Comparison of ENCODE assay signal across 13 cellular contexts in the genomic region with DNA sequence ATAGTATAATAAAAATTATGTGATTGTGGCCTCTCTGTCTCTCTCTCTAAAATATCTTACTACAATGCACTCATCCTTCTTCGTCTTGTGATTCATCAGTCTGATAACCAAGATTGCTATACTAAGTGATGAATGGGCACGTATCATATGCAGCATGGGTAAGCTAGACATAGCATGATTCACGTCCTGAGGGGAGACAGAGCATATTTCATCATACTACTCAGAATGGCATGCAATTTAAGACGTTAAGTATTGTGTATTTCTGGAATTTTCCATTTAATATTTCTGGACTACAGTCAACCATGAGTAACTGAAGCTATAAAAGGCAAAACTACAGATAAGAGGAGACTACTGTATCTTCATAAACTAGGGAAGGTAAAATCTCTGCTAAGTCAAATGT.
A peak's percentile ranks its signal among the peaks of the same experiment; 100 is the strongest.
DNase-seq lines count a peak whose midpoint lies in the region; ATAC-seq and TF ChIP-seq lines count a peak whose summit lies in the region.
"Had no signal": no experiment of that assay in that cellular context is flagged by ENCODE, and none has a peak within 500 bp of the region (broad histone marks: within the 10 kb centered on the region; RNA-seq: fewer than 3 reads in every experiment).

No MANE protein-coding gene starts in this region.

- H3K4me3 ChIP-seq in breast epithelium (no peak overlapping the region), foreskin fibroblast (ENCODE audit: low read depth in 1 of 2, low read length in 2 of 2) (no peak overlapping the region)
- H3K4me3 ChIP-seq: GM12878 had no signal

- POLR2A ChIA-PET in MCF 10A (lab: Yijun Ruan, JAX) = interaction anchor here (0.6 to 1.6 kb wide), 3 partner anchors 9 to 139 kb away, joined by 3 to 8 read pairs (median 6); no protein-coding TSS in a partner anchor

- H3K4me1 Mint-ChIP-seq in MCF 10A (ENCODE audit: insufficient read depth, unreplicated experiment) = peaks cover 29% of the 10 kb centered on the region

- H3K27ac ChIP-seq in breast epithelium = no peak overlapping the region

- TF ChIP-seq CTCF in MCF 10A (IDR thresholded peaks at IDR 0.05; ENCODE audit: unreplicated experiment) = no peak
- TF ChIP-seq CTCF in breast epithelium (IDR thresholded peaks at IDR 0.05) = no peak
- no peak for TF ChIP-seq CTCF in foreskin fibroblast (IDR thresholded peaks at IDR 0.05; ENCODE audit: low read depth, low read length)

- no peaks in the 10 kb centered on the region for H3K9me3 ChIP-seq in breast epithelium

- peak; percentile 95 for DNase-seq in MCF 10A (ENCODE audit: unreplicated experiment)
- DNase-seq in breast epithelium (ENCODE audit: low spot score in 2 of 2) = no peak
- peak; percentile 94 to 96 for DNase-seq in foreskin fibroblast
- DNase-seq in left colon = no peak
- no peak for DNase-seq in DMS53 treated with DMSO at 0.1 percent for 48 hours (lab: John Stamatoyannopoulos, UW; ENCODE audit: unreplicated experiment)
- no peak for DNase-seq in epidermal melanocyte (ENCODE audit: insufficient read length, low spot score)
- no peak for DNase-seq in activated CD4-positive, alpha-beta T cell treated with anti-CD3 and anti-CD28 coated beads, Interleukin-2, amount 50 U/mL, for 48 hours
- DNase-seq: CD4-positive, CD25-positive, alpha-beta regulatory T cell; NCI-H187 treated with DMSO at 0.1 percent for 48 hours; right cardiac atrium had no signal

- peak overlapping the region; percentile 47 for H3K4me3 Mint-ChIP-seq in MCF 10A (ENCODE audit: unreplicated experiment)
- H3K4me3 Mint-ChIP-seq: CD4-positive, CD25-positive, alpha-beta regulatory T cell had no signal

- H3K4me1 ChIP-seq in breast epithelium = no peaks in the 10 kb centered on the region

- no TSS peak for BruUV-seq in MCF 10A (replicated peaks; lab: Mats Ljungman, UMichigan)

- H3K27me3 Mint-ChIP-seq in MCF 10A (ENCODE audit: insufficient read depth, unreplicated experiment) = no peaks in the 10 kb centered on the region
- H3K27me3 Mint-ChIP-seq: CD4-positive, CD25-positive, alpha-beta regulatory T cell had no signal

- H3K27ac Mint-ChIP-seq in MCF 10A (ENCODE audit: low read depth, unreplicated experiment) = peak overlapping the region; percentile 80
- H3K27ac Mint-ChIP-seq: CD4-positive, CD25-positive, alpha-beta regulatory T cell had no signal

- H3K36me3 ChIP-seq in breast epithelium = no peaks in the 10 kb centered on the region

- no peaks in the 10 kb centered on the region for H3K27me3 ChIP-seq in breast epithelium

- H3K36me3 Mint-ChIP-seq in MCF 10A (ENCODE audit: insufficient read depth, unreplicated experiment) = peaks cover 5% of the 10 kb centered on the region

- intact Hi-C loops in MCF 10A (cut with micrococcal nuclease) = no loop called here
- intact Hi-C loops in breast epithelium (cut with DNase I; ENCODE audit: low total_unique reads) = no loop called here
- intact Hi-C loops in left colon (cut with DNase I, micrococcal nuclease) = no loop called here

- H3K9me3 Mint-ChIP-seq in MCF 10A (ENCODE audit: unreplicated experiment) = no peaks in the 10 kb centered on the region
- H3K9me3 Mint-ChIP-seq: CD4-positive, CD25-positive, alpha-beta regulatory T cell had no signal

- TF ChIP-seq POLR2A in breast epithelium (IDR thresholded peaks at IDR 0.05) = no peak

- CTCF ChIA-PET in MCF 10A (lab: Yijun Ruan, JAX) = interaction anchor here (0.7 kb wide), 1 partner anchor 17 kb away, joined by 3 read pairs; no protein-coding TSS in a partner anchor

- ATAC-seq in SK-N-SH treated with all-trans-retinoic acid at 6 μM for 48 hours = peak; percentile 92
- ATAC-seq in left colon = no peak
- ATAC-seq: GM12878, left lobe of liver had no signal

TF ChIP-seq in SK-N-SH treated with all-trans-retinoic acid at 6 μM for 48 hours, 23 proteins besides CTCF, POLR2A, EP300 and RAD21 (continues in another document):
- TF ChIP-seq ESRRG (CRISPR knock-in tag; IDR thresholded peaks at IDR 0.05) (0 out of 2 replicates have a peak, but pooled peaks have one; percentile 25), ZFP3 (CRISPR knock-in tag; IDR thresholded peaks at IDR 0.05) (no peak), PPARA (CRISPR knock-in tag; IDR thresholded peaks at IDR 0.05; ENCODE audit: borderline replicate concordance) (no peak), ZNF8 (CRISPR knock-in tag; IDR thresholded peaks at IDR 0.05) (no peak), OSR1 (CRISPR knock-in tag; IDR thresholded peaks at IDR 0.05) (no peak), ISL1 (CRISPR knock-in tag; IDR thresholded peaks at IDR 0.05) (peak; percentile 99), ZC3H10 (CRISPR knock-in tag; IDR thresholded peaks at IDR 0.05) (peak; percentile 65), ZFP30 (CRISPR knock-in tag; IDR thresholded peaks at IDR 0.05) (no peak), TOX (CRISPR knock-in tag; IDR thresholded peaks at IDR 0.05; ENCODE audit: borderline replicate concordance) (peak; percentile 64; the same call in 1 of the 2 replicates), GLIS3 (CRISPR knock-in tag; IDR thresholded peaks at IDR 0.05) (0 out of 2 replicates have a peak, but pooled peaks have one; percentile 67)
- TF ChIP-seq, protein P1, sequence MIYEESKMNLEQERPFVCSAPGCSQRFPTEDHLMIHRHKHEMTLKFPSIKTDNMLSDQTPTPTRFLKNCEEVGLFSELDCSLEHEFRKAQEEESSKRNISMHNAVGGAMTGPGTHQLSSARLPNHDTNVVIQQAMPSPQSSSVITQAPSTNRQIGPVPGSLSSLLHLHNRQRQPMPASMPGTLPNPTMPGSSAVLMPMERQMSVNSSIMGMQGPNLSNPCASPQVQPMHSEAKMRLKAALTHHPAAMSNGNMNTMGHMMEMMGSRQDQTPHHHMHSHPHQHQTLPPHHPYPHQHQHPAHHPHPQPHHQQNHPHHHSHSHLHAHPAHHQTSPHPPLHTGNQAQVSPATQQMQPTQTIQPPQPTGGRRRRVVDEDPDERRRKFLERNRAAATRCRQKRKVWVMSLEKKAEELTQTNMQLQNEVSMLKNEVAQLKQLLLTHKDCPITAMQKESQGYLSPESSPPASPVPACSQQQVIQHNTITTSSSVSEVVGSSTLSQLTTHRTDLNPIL (CRISPR knock-in tag; IDR thresholded peaks at IDR 0.05; ENCODE audit: low read depth) = peak; percentile 95
- TF ChIP-seq, protein P2, sequence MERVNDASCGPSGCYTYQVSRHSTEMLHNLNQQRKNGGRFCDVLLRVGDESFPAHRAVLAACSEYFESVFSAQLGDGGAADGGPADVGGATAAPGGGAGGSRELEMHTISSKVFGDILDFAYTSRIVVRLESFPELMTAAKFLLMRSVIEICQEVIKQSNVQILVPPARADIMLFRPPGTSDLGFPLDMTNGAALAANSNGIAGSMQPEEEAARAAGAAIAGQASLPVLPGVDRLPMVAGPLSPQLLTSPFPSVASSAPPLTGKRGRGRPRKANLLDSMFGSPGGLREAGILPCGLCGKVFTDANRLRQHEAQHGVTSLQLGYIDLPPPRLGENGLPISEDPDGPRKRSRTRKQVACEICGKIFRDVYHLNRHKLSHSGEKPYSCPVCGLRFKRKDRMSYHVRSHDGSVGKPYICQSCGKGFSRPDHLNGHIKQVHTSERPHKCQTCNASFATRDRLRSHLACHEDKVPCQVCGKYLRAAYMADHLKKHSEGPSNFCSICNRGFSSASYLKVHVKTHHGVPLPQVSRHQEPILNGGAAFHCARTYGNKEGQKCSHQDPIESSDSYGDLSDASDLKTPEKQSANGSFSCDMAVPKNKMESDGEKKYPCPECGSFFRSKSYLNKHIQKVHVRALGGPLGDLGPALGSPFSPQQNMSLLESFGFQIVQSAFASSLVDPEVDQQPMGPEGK (CRISPR knock-in tag; IDR thresholded peaks at IDR 0.05; ENCODE audit: borderline replicate concordance) = peak; percentile 84
- TF ChIP-seq, protein P3, sequence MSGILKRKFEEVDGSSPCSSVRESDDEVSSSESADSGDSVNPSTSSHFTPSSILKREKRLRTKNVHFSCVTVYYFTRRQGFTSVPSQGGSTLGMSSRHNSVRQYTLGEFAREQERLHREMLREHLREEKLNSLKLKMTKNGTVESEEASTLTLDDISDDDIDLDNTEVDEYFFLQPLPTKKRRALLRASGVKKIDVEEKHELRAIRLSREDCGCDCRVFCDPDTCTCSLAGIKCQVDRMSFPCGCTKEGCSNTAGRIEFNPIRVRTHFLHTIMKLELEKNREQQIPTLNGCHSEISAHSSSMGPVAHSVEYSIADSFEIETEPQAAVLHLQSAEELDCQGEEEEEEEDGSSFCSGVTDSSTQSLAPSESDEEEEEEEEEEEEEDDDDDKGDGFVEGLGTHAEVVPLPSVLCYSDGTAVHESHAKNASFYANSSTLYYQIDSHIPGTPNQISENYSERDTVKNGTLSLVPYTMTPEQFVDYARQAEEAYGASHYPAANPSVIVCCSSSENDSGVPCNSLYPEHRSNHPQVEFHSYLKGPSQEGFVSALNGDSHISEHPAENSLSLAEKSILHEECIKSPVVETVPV (CRISPR knock-in tag; IDR thresholded peaks at IDR 0.05) = no peak
- TF ChIP-seq, protein P4, sequence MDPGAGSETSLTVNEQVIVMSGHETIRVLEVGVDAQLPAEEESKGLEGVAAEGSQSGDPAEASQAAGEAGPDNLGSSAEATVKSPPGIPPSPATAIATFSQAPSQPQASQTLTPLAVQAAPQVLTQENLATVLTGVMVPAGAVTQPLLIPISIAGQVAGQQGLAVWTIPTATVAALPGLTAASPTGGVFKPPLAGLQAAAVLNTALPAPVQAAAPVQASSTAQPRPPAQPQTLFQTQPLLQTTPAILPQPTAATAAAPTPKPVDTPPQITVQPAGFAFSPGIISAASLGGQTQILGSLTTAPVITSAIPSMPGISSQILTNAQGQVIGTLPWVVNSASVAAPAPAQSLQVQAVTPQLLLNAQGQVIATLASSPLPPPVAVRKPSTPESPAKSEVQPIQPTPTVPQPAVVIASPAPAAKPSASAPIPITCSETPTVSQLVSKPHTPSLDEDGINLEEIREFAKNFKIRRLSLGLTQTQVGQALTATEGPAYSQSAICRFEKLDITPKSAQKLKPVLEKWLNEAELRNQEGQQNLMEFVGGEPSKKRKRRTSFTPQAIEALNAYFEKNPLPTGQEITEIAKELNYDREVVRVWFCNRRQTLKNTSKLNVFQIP (CRISPR knock-in tag; IDR thresholded peaks at IDR 0.05; ENCODE audit: borderline replicate concordance, low read depth) = peak; percentile 93; the same call in 1 of the 2 replicates

Comparison
In these comparisons a context has a peak if more than half of its experiments do, and no peak if none do; other contexts are left out.
1. DNase-seq: peak in MCF 10A (single experiment) and foreskin fibroblast (2 of 2); none in breast epithelium (0 of 2), left colon (0 of 2), DMS53 treated with DMSO at 0.1 percent for 48 hours (single experiment), epidermal melanocyte (single experiment) and activated CD4-positive, alpha-beta T cell treated with anti-CD3 and anti-CD28 coated beads, Interleukin-2, amount 50 U/mL, for 48 hours (0 of 2).